In the genomic region with DNA sequence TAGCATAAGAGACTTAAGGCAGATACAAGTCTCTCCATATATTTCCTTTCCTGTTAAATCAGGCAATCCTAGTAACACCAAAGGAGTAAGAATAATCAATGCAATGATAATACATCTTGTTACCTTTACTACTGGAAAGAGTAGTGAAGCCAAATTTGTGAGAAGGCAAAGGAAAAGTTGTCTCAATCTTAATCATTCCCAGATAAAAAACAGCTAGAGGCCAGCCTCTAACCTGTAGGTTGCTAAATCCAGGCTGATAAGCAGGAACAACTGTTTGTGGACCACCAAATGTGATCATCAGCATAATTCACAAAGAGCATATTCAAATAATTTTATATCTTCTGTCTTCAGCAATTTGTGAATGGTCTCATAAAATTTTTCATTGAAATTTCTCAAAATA, we compare ENCODE assay signal across 9 cellular contexts.
"Had no signal": no experiment of that assay in that cellular context is flagged by ENCODE, and none has a peak within 500 bp of the region (broad histone marks: within the 10 kb centered on the region; RNA-seq: fewer than 3 reads in every experiment).

No MANE protein-coding gene starts in this region.

- H3K9ac ChIP-seq: KMS-11 had no signal

- H3K4me2 ChIP-seq: KMS-11 had no signal

- FAIRE-seq: HepG2, HTR-8/SVneo, K562 had no signal

- DNase-seq: IMR-90, KBM-7, KG1 had no signal

- H3K36me3 Mint-ChIP-seq: IgD-negative memory B cell had no signal

- H3K27ac ChIP-seq: HL-60, KMS-11 had no signal

- H3K4me1 Mint-ChIP-seq: IgD-negative memory B cell had no signal

- H3K4me3 Mint-ChIP-seq: IgD-negative memory B cell had no signal

- H3K27ac Mint-ChIP-seq: IgD-negative memory B cell had no signal

- H3K4me3 ChIP-seq: K562 had no signal

- ATAC-seq: HepG2, K562 had no signal

- H3K27me3 Mint-ChIP-seq: IgD-negative memory B cell had no signal
